ENCODE assay signal across 8 cellular contexts in genomic region chr12:8241917-8242622, GRCh38. TPM values are rescaled to one million over a fixed set of nuclear protein-coding genes. Genes with fewer than 3 reads are reported as not detected.
A peak's percentile ranks its signal among the peaks of the same experiment; 100 is the strongest.
DNase-seq lines count a peak whose midpoint lies in the region; ATAC-seq and TF ChIP-seq lines count a peak whose summit lies in the region.
"Not testable (repeated sequence)": the region's sequence is repeated elsewhere in the genome, so short reads cannot be mapped to it uniquely, and the experiment has no call there.

No MANE protein-coding gene starts in this region.

- not testable (repeated sequence) for TF ChIP-seq CTCF in AG09309 (IDR thresholded peaks at IDR 0.05; ENCODE audit: control insufficient read depth, insufficient read depth, low read depth, low read length, missing control alignments); HCT116 (IDR thresholded peaks at IDR 0.05 in 2 of 3, conservative IDR thresholded peaks at IDR 0.05 in 1 of 3; ENCODE audit: borderline replicate concordance in 1 of 3, insufficient read depth in 1 of 3, low read depth in 2 of 3, low read length in 2 of 3); fibroblast of villous mesenchyme (IDR thresholded peaks at IDR 0.05; ENCODE audit: insufficient read depth, low read depth, low read length); mucosa of descending colon (IDR thresholded peaks at IDR 0.05)

- TF ChIP-seq RAD21 in HCT116 (IDR thresholded peaks at IDR 0.05; ENCODE audit: low read depth) = not testable (repeated sequence)

- H3K27me3 Mint-ChIP-seq in activated CD4-positive, alpha-beta T cell treated with anti-CD3 and anti-CD28 coated beads for 36 hours = not testable (repeated sequence)

- CTCF ChIA-PET in HCT116 (lab: Charles Lee) = interaction anchor here (0.8 kb wide), 1 partner anchor 10 kb away, joined by 3 read pairs; no protein-coding TSS in a partner anchor
- CTCF ChIA-PET in activated CD4-positive, alpha-beta T cell treated with anti-CD3 and anti-CD28 coated beads for 36 hours (lab: Charles Lee) = not testable (repeated sequence)

- H3K4me2 ChIP-seq in HCT116 (ENCODE audit: low read length) = peak overlapping the region; percentile 88

- H3K9me3 ChIP-seq in HCT116 (ENCODE audit: control insufficient read depth in 1 of 2, insufficient read depth in 1 of 2, low read depth in 1 of 2, low read length in 2 of 2); mucosa of descending colon: not testable (repeated sequence)

- peak overlapping the region; percentile 58 for H3K4me3 ChIP-seq in AG09309 (ENCODE audit: control insufficient read depth, low read depth, low read length)
- peak overlapping the region; percentile 71 to 80 for H3K4me3 ChIP-seq in HCT116 (replicated peaks in 1 of 2; ENCODE audit: low read depth in 1 of 2, low read length in 2 of 2)
- peak overlapping the region; percentile 69 for H3K4me3 ChIP-seq in fibroblast of villous mesenchyme (ENCODE audit: low read depth, low read length)
- H3K4me3 ChIP-seq in mucosa of descending colon = peak overlapping the region; percentile 75

- H3K79me2 ChIP-seq in HCT116 (ENCODE audit: insufficient read depth, low read length) = not testable (repeated sequence)

- POLR2A ChIA-PET in HCT116 (lab: Charles Lee); activated CD4-positive, alpha-beta T cell treated with anti-CD3 and anti-CD28 coated beads for 36 hours (lab: Charles Lee): not testable (repeated sequence)

- peaks cover 8 to 36% of the 10 kb centered on the region in 2 experiments for H3K4me1 ChIP-seq in HCT116 (ENCODE audit: control insufficient read depth in 1 of 2, insufficient read depth in 2 of 2, low read length in 2 of 2)
- H3K4me1 ChIP-seq in mucosa of descending colon (ENCODE audit: low read depth) = not testable (repeated sequence)

- H3K36me3 ChIP-seq in HCT116 (ENCODE audit: control insufficient read depth in 1 of 2, insufficient read depth in 2 of 2, low read length in 2 of 2); mucosa of descending colon (ENCODE audit: low read depth): not testable (repeated sequence)

- not testable (repeated sequence) for BruUV-seq in HCT116 (replicated peaks; lab: Mats Ljungman, UMichigan)

- DNase-seq in AG09309 (ENCODE audit: low read depth); HCT116 (ENCODE audit: low read depth, low spot score): not testable (repeated sequence)
- DNase-seq in NCI-H345 treated with DMSO at 0.1 percent for 48 hours (lab: John Stamatoyannopoulos, UW; ENCODE audit: unreplicated experiment) = peak; percentile 20
- peak; percentile 61 for DNase-seq in activated CD4-positive, alpha-beta T cell treated with anti-CD3 and anti-CD28 coated beads for 36 hours
- peak; percentile 50 for DNase-seq in astrocyte of the hippocampus (ENCODE audit: low read depth, low spot score)
- peak; percentile 33 for DNase-seq in fibroblast of villous mesenchyme (ENCODE audit: low read depth)
- peak in 1 of 3 donors; percentile 32 for DNase-seq in mucosa of descending colon
- peak in 2 of 3 donors; percentile 10 to 24 for DNase-seq in stimulated activated CD4-positive, alpha-beta T cell treated with anti-CD3 and anti-CD28 coated beads, Interleukin-12 subunit alpha, Interleukin-12 subunit beta, amount 100 ng/mL, for 48 hours (ENCODE audit: low read depth in 2 of 3, low spot score in 1 of 3)

- peak overlapping the region; percentile 86 for H3K4me3 Mint-ChIP-seq in activated CD4-positive, alpha-beta T cell treated with anti-CD3 and anti-CD28 coated beads for 36 hours

- H3K9me3 Mint-ChIP-seq in activated CD4-positive, alpha-beta T cell treated with anti-CD3 and anti-CD28 coated beads for 36 hours (ENCODE audit: low read depth) = not testable (repeated sequence)

- H3K27me3 ChIP-seq in HCT116 (ENCODE audit: insufficient read depth, low read length) = not testable (repeated sequence)

- TF ChIP-seq POLR2A in HCT116 (IDR thresholded peaks at IDR 0.05; ENCODE audit: borderline replicate concordance, extremely low read depth, insufficient read depth, insufficient read length) = not testable (repeated sequence)

- RAD21 ChIA-PET in HCT116 (lab: Charles Lee; ENCODE audit: low non-redundant PET in 1 of 2, low total read pairs in 2 of 2, uncharacterized antibody in 2 of 2, unreplicated experiment in 2 of 2) = not testable (repeated sequence)

- not testable (repeated sequence) for H4K20me1 ChIP-seq in HCT116 (ENCODE audit: insufficient read depth)

- H3K27ac ChIP-seq in HCT116 (ENCODE audit: low read depth, low read length) = peak overlapping the region; percentile 74

- H3K9ac ChIP-seq in HCT116 (ENCODE audit: low read length) = peak overlapping the region; percentile 92

- peaks cover 24% of the 10 kb centered on the region for H3K4me1 Mint-ChIP-seq in activated CD4-positive, alpha-beta T cell treated with anti-CD3 and anti-CD28 coated beads for 36 hours

- H3K9me2 ChIP-seq in HCT116 (ENCODE audit: insufficient read depth) = not testable (repeated sequence)

- peak overlapping the region; percentile 63 for H3K27ac Mint-ChIP-seq in activated CD4-positive, alpha-beta T cell treated with anti-CD3 and anti-CD28 coated beads for 36 hours

- H3K36me3 Mint-ChIP-seq in activated CD4-positive, alpha-beta T cell treated with anti-CD3 and anti-CD28 coated beads for 36 hours (ENCODE audit: low read depth) = not testable (repeated sequence)

- H2AFZ ChIP-seq in HCT116 (ENCODE audit: low read depth, low read length, poor library complexity, severe bottlenecking) = not testable (repeated sequence)

- intact Hi-C loops in HCT116 (cut with micrococcal nuclease); mucosa of descending colon (cut with DNase I, micrococcal nuclease): not testable (repeated sequence)
- intact Hi-C loops in activated CD4-positive, alpha-beta T cell treated with anti-CD3 and anti-CD28 coated beads for 36 hours (cut with DNase I, micrococcal nuclease) = loop anchor here (2.0 to 10.0 kb wide), 7 partner anchors 61 to 1055 kb away; partner anchors contain the start of genes M6PR (in 1 of the 2), PEX5 (in 1 of the 2), RIMKLB (in 1 of the 2) and SLC2A3 (in 1 of the 2)

- ATAC-seq in HCT116; activated CD4-positive, alpha-beta T cell treated with anti-CD3 and anti-CD28 coated beads for 36 hours; mucosa of descending colon: not testable (repeated sequence)

TF ChIP-seq in HCT116, 20 proteins besides CTCF, POLR2A, EP300 and RAD21:
- TF ChIP-seq MAX (IDR thresholded peaks at IDR 0.05) = peak; percentile 34
TF ChIP-seq in HCT116: peak in this region for 1; not testable (repeated sequence) for 19.

RNA-seq across cellular contexts. Expression of gene FAM90A1, which starts 14.7 kb away (rescaled TPM):
- total RNA-seq in HCT116 (2021; ENCODE audit: unreplicated experiment) (0.64 TPM), fibroblast of villous mesenchyme (under 0.01 TPM in 1 of 2 replicates, not detected in the other), mucosa of descending colon (under 1 TPM in 1 of 3 donors, not detected in 2; 0.36 TPM)
- polyA plus RNA-seq in HCT116 (2012) = 0.34 and 0.66 TPM in 2 replicates
- under 1 TPM; 0.32 to 0.33 TPM for total RNA-seq in activated CD4-positive, alpha-beta T cell treated with anti-CD3 and anti-CD28 coated beads for 36 hours
